In genomic region chr4:176376032-176376614, GRCh38 we compare ENCODE assay signal across 8 cellular contexts. TPM values are rescaled to one million over a fixed set of nuclear protein-coding genes. Genes with fewer than 3 reads are reported as not detected.
DNase-seq lines count a peak whose midpoint lies in the region; ATAC-seq and TF ChIP-seq lines count a peak whose summit lies in the region.

No MANE protein-coding gene starts in this region.

- H3K27ac ChIP-seq in body of pancreas: no peak overlapping the region

- TF ChIP-seq CTCF in body of pancreas (IDR thresholded peaks at IDR 0.05) (peak in 6 of 7 experiments; percentile 16 to 34 (median 30)), Calu3 (IDR thresholded peaks at IDR 0.05; ENCODE audit: unreplicated experiment) (no peak)

- H3K4me1 Mint-ChIP-seq in Calu3 (ENCODE audit: low read depth, unreplicated experiment) (no peaks in the 10 kb centered on the region), T-helper 17 cell (peaks cover 3% of the 10 kb centered on the region)

- no TSS peak for BruUV-seq in Calu3 (replicated peaks; lab: Mats Ljungman, UMichigan)

- H3K4me1 ChIP-seq in body of pancreas: no peaks in the 10 kb centered on the region

- intact Hi-C loops in body of pancreas (cut with DNase I): no loop called here
- intact Hi-C loops in Calu3 (cut with micrococcal nuclease; ENCODE audit: unreplicated experiment): loop anchor here (1.0 to 10.0 kb wide), 6 partner anchors 156 to 1169 kb away; no protein-coding TSS in a partner anchor

- no peak overlapping the region for H3K4me3 Mint-ChIP-seq in Calu3 (ENCODE audit: low read depth, unreplicated experiment)
- no peak overlapping the region for H3K4me3 Mint-ChIP-seq in T-helper 17 cell

- no peak overlapping the region for H3K27ac Mint-ChIP-seq in Calu3 (ENCODE audit: unreplicated experiment)
- H3K27ac Mint-ChIP-seq in T-helper 17 cell: no peak overlapping the region

- peaks cover 7% of the 10 kb centered on the region for H3K36me3 Mint-ChIP-seq in Calu3 (ENCODE audit: insufficient read depth, unreplicated experiment)
- no peaks in the 10 kb centered on the region for H3K36me3 Mint-ChIP-seq in T-helper 17 cell (ENCODE audit: low read depth)

- no peaks in the 10 kb centered on the region for H3K9me3 ChIP-seq in body of pancreas
- no peaks in the 10 kb centered on the region for H3K9me3 ChIP-seq in T-helper 17 cell (ENCODE audit: control insufficient read depth, low read length, poor library complexity, severe bottlenecking)

- no peaks in the 10 kb centered on the region for H3K27me3 Mint-ChIP-seq in Calu3 (ENCODE audit: unreplicated experiment)
- peaks cover 11% of the 10 kb centered on the region for H3K27me3 Mint-ChIP-seq in T-helper 17 cell

- H3K4me3 ChIP-seq in Jurkat, Clone E6-1 (ENCODE audit: low read length): no peak overlapping the region
- no peak overlapping the region for H3K4me3 ChIP-seq in body of pancreas

- ATAC-seq in body of pancreas (no peak), HG02973 (IDR thresholded peaks at IDR 0.05; ENCODE audit: unreplicated experiment) (no peak), T-helper 17 cell (no peak)

- no peaks in the 10 kb centered on the region for H3K36me3 ChIP-seq in body of pancreas (replicated peaks in 1 of 2; ENCODE audit: insufficient read depth in 1 of 2, low read depth in 2 of 2)

- 6 to 8% methylated on average over 2 of the region's 2 CpGs for WGBS in body of pancreas, 2 donors

- H3K27me3 ChIP-seq in body of pancreas: no peaks in the 10 kb centered on the region

- H3K9me3 Mint-ChIP-seq in Calu3 (ENCODE audit: low read depth, unreplicated experiment): no peaks in the 10 kb centered on the region

- no peak for TF ChIP-seq POLR2A in body of pancreas (IDR thresholded peaks at IDR 0.05)

- DNase-seq in EL (peak; percentile 26), body of pancreas (no peak), myocyte (ENCODE audit: low read depth) (peak; percentile 26), Calu3 (no peak), T-helper 17 cell (no peak)
- peak; percentile 1 for DNase-seq in Jurkat, Clone E6-1 (ENCODE audit: low read depth, low spot score)
- no peak for DNase-seq in stimulated activated CD4-positive, alpha-beta T cell treated with anti-CD3 and anti-CD28 coated beads, Interleukin-2, amount 100 ng/mL, for 48 hours

- CTCF ChIA-PET in Calu3 (lab: Charles Lee): interaction anchor here (2.3 kb wide), 1 partner anchor 671 kb away, joined by 18 read pairs; no protein-coding TSS in a partner anchor

RNA-seq across cellular contexts. Expression of gene SPCS3, which starts 56.4 kb away (rescaled TPM):
- 68.1 TPM for polyA plus RNA-seq in Jurkat, Clone E6-1 (2012; ENCODE audit: insufficient read depth, insufficient read length)
- 10 to 100 TPM; 79.1 to 87.2 TPM for total RNA-seq in body of pancreas
- 81.0 and 94.7 TPM in 2 replicates for total RNA-seq in myocyte
- 64.2 TPM for polyA plus RNA-seq in myocyte (2012)
- total RNA-seq in Calu3 (2022): 82.8 and 94.6 TPM in 2 replicates
- total RNA-seq in T-helper 17 cell: 100 to 1,000 TPM; 158 to 162 TPM

Comparison
In these comparisons a context has a peak if more than half of its experiments do, and no peak if none do; other contexts are left out.
1. DNase-seq: peak in EL (single experiment), Jurkat, Clone E6-1 (single experiment) and myocyte (single experiment); none in body of pancreas (0 of 4), Calu3 (single experiment), T-helper 17 cell (0 of 3) and stimulated activated CD4-positive, alpha-beta T cell treated with anti-CD3 and anti-CD28 coated beads, Interleukin-2, amount 100 ng/mL, for 48 hours (0 of 2).